Comparison of ENCODE assay signal across 1 cellular context in the genomic region with DNA sequence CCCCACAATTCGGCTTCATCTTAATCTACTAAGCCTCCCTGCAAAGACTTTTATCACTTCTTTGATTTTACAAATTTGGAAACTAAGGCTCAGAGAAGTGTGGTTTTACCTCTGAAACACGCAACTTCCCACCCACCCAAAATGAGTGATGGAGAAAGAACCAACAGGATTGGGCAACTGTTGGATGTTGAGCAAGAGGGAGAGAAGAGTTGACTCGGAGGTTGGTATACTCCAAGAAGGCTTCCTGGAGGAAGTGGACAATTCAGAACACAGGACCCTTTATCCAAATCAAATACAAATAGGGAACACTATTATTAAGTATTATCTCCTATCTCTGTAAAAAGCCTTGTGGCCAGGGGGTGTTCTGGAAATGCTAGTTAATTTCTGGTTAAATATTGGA.
A peak's percentile ranks its signal among the peaks of the same experiment; 100 is the strongest.
TF ChIP-seq lines count a peak whose summit lies in the region.

No MANE protein-coding gene starts in this region.

TF ChIP-seq in IMR-90, 13 proteins besides CTCF, POLR2A, EP300 and RAD21 (continued from another document):
- TF ChIP-seq CEBPB (IDR thresholded peaks at IDR 0.05; ENCODE audit: low read depth, low read length) (peak; percentile 92), RCOR1 (IDR thresholded peaks at IDR 0.05; ENCODE audit: insufficient replicate concordance, low read length) (no peak), CHD1 (IDR thresholded peaks at IDR 0.05; ENCODE audit: low read depth, low read length) (no peak), MAZ (IDR thresholded peaks at IDR 0.05; ENCODE audit: borderline replicate concordance, low read depth, low read length) (no peak), RFX5 (IDR thresholded peaks at IDR 0.05; ENCODE audit: low read depth, low read length) (no peak)
- TF ChIP-seq, protein P1, sequence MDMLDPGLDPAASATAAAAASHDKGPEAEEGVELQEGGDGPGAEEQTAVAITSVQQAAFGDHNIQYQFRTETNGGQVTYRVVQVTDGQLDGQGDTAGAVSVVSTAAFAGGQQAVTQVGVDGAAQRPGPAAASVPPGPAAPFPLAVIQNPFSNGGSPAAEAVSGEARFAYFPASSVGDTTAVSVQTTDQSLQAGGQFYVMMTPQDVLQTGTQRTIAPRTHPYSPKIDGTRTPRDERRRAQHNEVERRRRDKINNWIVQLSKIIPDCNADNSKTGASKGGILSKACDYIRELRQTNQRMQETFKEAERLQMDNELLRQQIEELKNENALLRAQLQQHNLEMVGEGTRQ (IDR thresholded peaks at IDR 0.05; ENCODE audit: low read depth, low read length) = no peak
